8 cellular contexts compared by ENCODE assay signal in the genomic region with DNA sequence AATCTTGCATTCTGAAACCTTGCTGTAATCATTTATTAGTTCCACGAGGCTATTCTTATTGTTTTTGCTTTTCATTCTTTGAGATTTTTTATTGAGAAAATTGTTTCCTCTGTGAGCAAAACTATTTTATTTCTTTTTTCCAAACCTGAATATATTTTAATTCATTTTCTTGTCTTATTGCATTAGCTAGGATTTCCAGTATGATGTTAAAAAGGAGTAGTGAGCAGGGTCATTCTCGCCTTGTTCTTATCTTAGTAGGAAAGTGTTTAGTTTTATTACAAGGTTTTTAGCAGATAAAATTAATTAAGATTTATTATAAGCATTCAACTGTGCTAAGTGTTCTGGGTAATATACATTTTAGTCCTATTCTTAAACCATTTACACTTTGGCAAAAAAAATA.
"Had no signal": no experiment of that assay in that cellular context is flagged by ENCODE, and none has a peak within 500 bp of the region (broad histone marks: within the 10 kb centered on the region; RNA-seq: fewer than 3 reads in every experiment).

No MANE protein-coding gene starts in this region.

- H3K4me3 ChIP-seq: GM12878 had no signal

- FAIRE-seq: G401.6, GM12878, GM12891, GM12892, GM18507, GM19239 had no signal

- DNase-seq: GDM1, GF-D8 had no signal

- ATAC-seq: GM12878 had no signal
